In genomic region chr10:87826653-87827052, GRCh38 we compare ENCODE assay signal across 17 cellular contexts. TPM values are rescaled to one million over a fixed set of nuclear protein-coding genes. Genes with fewer than 3 reads are reported as not detected.
DNase-seq lines count a peak whose midpoint lies in the region; ATAC-seq and TF ChIP-seq lines count a peak whose summit lies in the region.
"Had no signal": no experiment of that assay in that cellular context is flagged by ENCODE, and none has a peak within 500 bp of the region (broad histone marks: within the 10 kb centered on the region; RNA-seq: fewer than 3 reads in every experiment).

No MANE protein-coding gene starts in this region.

- H3K36me3 Mint-ChIP-seq in activated CD8-positive, alpha-beta T cell treated with anti-CD3 and anti-CD28 coated beads for 36 hours (ENCODE audit: low read depth) = no peaks in the 10 kb centered on the region
- no peaks in the 10 kb centered on the region for H3K36me3 Mint-ChIP-seq in activated CD8-positive, alpha-beta T cell treated with anti-CD3 and anti-CD28 coated beads, Interleukin-2, amount 10 ng/mL, durations not matched to agents 7 days and 5 days (ENCODE audit: low read depth)
- no peaks in the 10 kb centered on the region for H3K36me3 Mint-ChIP-seq in CD8-positive, alpha-beta memory T cell
- H3K36me3 Mint-ChIP-seq in activated naive CD8-positive, alpha-beta T cell treated with anti-CD3 and anti-CD28 coated beads, Interleukin-2, amount 10 ng/mL, durations not matched to agents 7 days and 5 days = peaks cover 3% of the 10 kb centered on the region
- H3K36me3 Mint-ChIP-seq in naive thymus-derived CD4-positive, alpha-beta T cell = peaks cover 0 to 7% (median 0%) of the 10 kb centered on the region in 5 donors
- H3K36me3 Mint-ChIP-seq in activated CD4-positive, alpha-beta memory T cell treated with anti-CD3 and anti-CD28 coated beads for 36 hours = peaks cover 3% of the 10 kb centered on the region

- H3K27me3 ChIP-seq in CD8-positive, alpha-beta memory T cell (ENCODE audit: insufficient read depth, low read length, poor library complexity, severe bottlenecking) = no peaks in the 10 kb centered on the region
- no peaks in the 10 kb centered on the region for H3K27me3 ChIP-seq in naive thymus-derived CD4-positive, alpha-beta T cell (ENCODE audit: control insufficient read depth in 2 of 2, insufficient read depth in 2 of 2, low read length in 2 of 2)
- H3K27me3 ChIP-seq: BLaER1 had no signal

- no peaks in the 10 kb centered on the region for H3K9me3 ChIP-seq in CD8-positive, alpha-beta memory T cell (ENCODE audit: low read length)
- no peaks in the 10 kb centered on the region for H3K9me3 ChIP-seq in naive thymus-derived CD4-positive, alpha-beta T cell (ENCODE audit: control insufficient read depth in 2 of 3, low read length in 3 of 3)
- H3K9me3 ChIP-seq: BLaER1 had no signal

- CTCF ChIA-PET in activated CD8-positive, alpha-beta T cell treated with anti-CD3 and anti-CD28 coated beads for 36 hours (lab: Charles Lee) = interaction anchor here (1.0 to 2.7 kb wide), 3 partner anchors 8 to 19 kb away, joined by 3 to 12 read pairs (median 5); partner anchors contain the start of gene ATAD1
- CTCF ChIA-PET in activated CD8-positive, alpha-beta T cell treated with anti-CD3 and anti-CD28 coated beads, Interleukin-2, amount 10 ng/mL, durations not matched to agents 7 days and 5 days (lab: Charles Lee) = interaction anchor here (4.5 kb wide), 1 partner anchor 8 kb away, joined by 25 read pairs; the partner anchor contains the start of gene ATAD1
- CTCF ChIA-PET in CD8-positive, alpha-beta memory T cell (lab: Charles Lee) = no interaction called here
- CTCF ChIA-PET in naive thymus-derived CD4-positive, alpha-beta T cell (lab: Charles Lee) = no interaction called here
- CTCF ChIA-PET in activated CD4-positive, alpha-beta memory T cell treated with anti-CD3 and anti-CD28 coated beads for 36 hours (lab: Charles Lee) = interaction anchor here (1.0 kb wide), 1 partner anchor 8 kb away, joined by 5 read pairs; the partner anchor contains the start of gene ATAD1

- H3K4me3 Mint-ChIP-seq in activated CD8-positive, alpha-beta T cell treated with anti-CD3 and anti-CD28 coated beads for 36 hours = no peak overlapping the region
- no peak overlapping the region for H3K4me3 Mint-ChIP-seq in activated CD8-positive, alpha-beta T cell treated with anti-CD3 and anti-CD28 coated beads, Interleukin-2, amount 10 ng/mL, durations not matched to agents 7 days and 5 days
- H3K4me3 Mint-ChIP-seq in CD8-positive, alpha-beta memory T cell = peak overlapping the region in 3 of 7 donors; percentile 9 to 37 (median 10)
- no peak overlapping the region for H3K4me3 Mint-ChIP-seq in activated naive CD8-positive, alpha-beta T cell treated with anti-CD3 and anti-CD28 coated beads, Interleukin-2, amount 10 ng/mL, durations not matched to agents 7 days and 5 days
- H3K4me3 Mint-ChIP-seq in naive thymus-derived CD4-positive, alpha-beta T cell = peak overlapping the region in 3 of 10 donors; percentile 0 to 60 (median 18)
- no peak overlapping the region for H3K4me3 Mint-ChIP-seq in activated CD4-positive, alpha-beta memory T cell treated with anti-CD3 and anti-CD28 coated beads for 36 hours
- H3K4me3 Mint-ChIP-seq: H9, IgD-negative memory B cell had no signal

- H3K4me1 ChIP-seq in CD8-positive, alpha-beta memory T cell (ENCODE audit: insufficient read depth, low read length) = peaks cover 10% of the 10 kb centered on the region
- H3K4me1 ChIP-seq in naive thymus-derived CD4-positive, alpha-beta T cell (ENCODE audit: control insufficient read depth in 2 of 2, insufficient read depth in 2 of 2, low read length in 2 of 2) = peaks cover 6 to 21% of the 10 kb centered on the region in 2 donors
- H3K4me1 ChIP-seq: BLaER1 had no signal

- no peaks in the 10 kb centered on the region for H3K36me3 ChIP-seq in CD8-positive, alpha-beta memory T cell (ENCODE audit: insufficient read depth, low read length)
- H3K36me3 ChIP-seq in naive thymus-derived CD4-positive, alpha-beta T cell (ENCODE audit: control insufficient read depth in 2 of 3, insufficient read depth in 3 of 3, low read length in 3 of 3) = no peaks in the 10 kb centered on the region
- H3K36me3 ChIP-seq: BLaER1 had no signal

- no peaks in the 10 kb centered on the region for H3K27me3 Mint-ChIP-seq in activated CD8-positive, alpha-beta T cell treated with anti-CD3 and anti-CD28 coated beads for 36 hours
- H3K27me3 Mint-ChIP-seq in activated CD8-positive, alpha-beta T cell treated with anti-CD3 and anti-CD28 coated beads, Interleukin-2, amount 10 ng/mL, durations not matched to agents 7 days and 5 days (ENCODE audit: low read depth) = peaks cover 7% of the 10 kb centered on the region
- H3K27me3 Mint-ChIP-seq in CD8-positive, alpha-beta memory T cell = peaks cover 0 to under 1% of the 10 kb centered on the region in 2 donors
- H3K27me3 Mint-ChIP-seq in activated naive CD8-positive, alpha-beta T cell treated with anti-CD3 and anti-CD28 coated beads, Interleukin-2, amount 10 ng/mL, durations not matched to agents 7 days and 5 days = no peaks in the 10 kb centered on the region
- peaks cover 0 to 10% (median 0%) of the 10 kb centered on the region in 5 donors for H3K27me3 Mint-ChIP-seq in naive thymus-derived CD4-positive, alpha-beta T cell
- peaks cover 2% of the 10 kb centered on the region for H3K27me3 Mint-ChIP-seq in activated CD4-positive, alpha-beta memory T cell treated with anti-CD3 and anti-CD28 coated beads for 36 hours
- H3K27me3 Mint-ChIP-seq: IgD-negative memory B cell had no signal

- H3K27ac Mint-ChIP-seq in activated CD8-positive, alpha-beta T cell treated with anti-CD3 and anti-CD28 coated beads for 36 hours = peak overlapping the region; percentile 12
- no peak overlapping the region for H3K27ac Mint-ChIP-seq in activated CD8-positive, alpha-beta T cell treated with anti-CD3 and anti-CD28 coated beads, Interleukin-2, amount 10 ng/mL, durations not matched to agents 7 days and 5 days
- H3K27ac Mint-ChIP-seq in CD8-positive, alpha-beta memory T cell = peak overlapping the region in 7 of 8 donors; percentile 43 to 77 (median 65)
- H3K27ac Mint-ChIP-seq in activated naive CD8-positive, alpha-beta T cell treated with anti-CD3 and anti-CD28 coated beads, Interleukin-2, amount 10 ng/mL, durations not matched to agents 7 days and 5 days = peak overlapping the region; percentile 52
- H3K27ac Mint-ChIP-seq in naive thymus-derived CD4-positive, alpha-beta T cell = peak overlapping the region in 5 of 9 donors; percentile 47 to 91 (median 81)
- no peak overlapping the region for H3K27ac Mint-ChIP-seq in activated CD4-positive, alpha-beta memory T cell treated with anti-CD3 and anti-CD28 coated beads for 36 hours
- H3K27ac Mint-ChIP-seq: H9, IgD-negative memory B cell had no signal

- intact Hi-C loops in activated CD8-positive, alpha-beta T cell treated with anti-CD3 and anti-CD28 coated beads for 36 hours (cut with micrococcal nuclease) = no loop called here
- intact Hi-C loops in naive thymus-derived CD4-positive, alpha-beta T cell (cut with micrococcal nuclease) = no loop called here
- intact Hi-C loops in activated CD4-positive, alpha-beta memory T cell treated with anti-CD3 and anti-CD28 coated beads for 36 hours (cut with micrococcal nuclease) = no loop called here

- no peak overlapping the region for H3K27ac ChIP-seq in CD8-positive, alpha-beta memory T cell (ENCODE audit: low read depth, low read length)
- no peak overlapping the region for H3K27ac ChIP-seq in naive thymus-derived CD4-positive, alpha-beta T cell (ENCODE audit: low read depth, low read length)
- H3K27ac ChIP-seq: 22Rv1, BLaER1, GM23248 had no signal

- DNase-seq in activated CD8-positive, alpha-beta T cell treated with anti-CD3 and anti-CD28 coated beads for 36 hours = no peak
- DNase-seq in activated CD8-positive, alpha-beta T cell treated with anti-CD3 and anti-CD28 coated beads, Interleukin-2, amount 10 ng/mL, durations not matched to agents 7 days and 5 days = no peak
- no peak for DNase-seq in CD8-positive, alpha-beta memory T cell
- no peak for DNase-seq in activated naive CD8-positive, alpha-beta T cell treated with anti-CD3 and anti-CD28 coated beads, Interleukin-2, amount 10 ng/mL, durations not matched to agents 7 days and 5 days
- DNase-seq in naive thymus-derived CD4-positive, alpha-beta T cell = peak in 1 of 9 donors; percentile 9
- no peak for DNase-seq in activated CD4-positive, alpha-beta memory T cell treated with anti-CD3 and anti-CD28 coated beads for 36 hours
- DNase-seq in LoVo (ENCODE audit: low spot score) = no peak
- DNase-seq: AML-193, COR-L47, DMS53, GF-D8, GM23248, H9 had no signal

- no peak for ATAC-seq in activated CD8-positive, alpha-beta T cell treated with anti-CD3 and anti-CD28 coated beads for 36 hours
- ATAC-seq in activated CD8-positive, alpha-beta T cell treated with anti-CD3 and anti-CD28 coated beads, Interleukin-2, amount 10 ng/mL, durations not matched to agents 7 days and 5 days = no peak
- no peak for ATAC-seq in activated naive CD8-positive, alpha-beta T cell treated with anti-CD3 and anti-CD28 coated beads, Interleukin-2, amount 10 ng/mL, durations not matched to agents 7 days and 5 days (ENCODE audit: low read depth)
- no peak for ATAC-seq in naive thymus-derived CD4-positive, alpha-beta T cell
- no peak for ATAC-seq in GM21576 (IDR thresholded peaks at IDR 0.05; ENCODE audit: unreplicated experiment)

- no peak overlapping the region for H3K4me3 ChIP-seq in CD8-positive, alpha-beta memory T cell (ENCODE audit: low read length)
- no peak overlapping the region for H3K4me3 ChIP-seq in naive thymus-derived CD4-positive, alpha-beta T cell (ENCODE audit: low read length)
- H3K4me3 ChIP-seq: BLaER1, GM23248 had no signal

- no peak for TF ChIP-seq CTCF in activated CD8-positive, alpha-beta T cell treated with anti-CD3 and anti-CD28 coated beads for 36 hours (IDR thresholded peaks at IDR 0.05)

- H3K9me3 Mint-ChIP-seq in activated CD8-positive, alpha-beta T cell treated with anti-CD3 and anti-CD28 coated beads for 36 hours = no peaks in the 10 kb centered on the region
- H3K9me3 Mint-ChIP-seq in activated CD8-positive, alpha-beta T cell treated with anti-CD3 and anti-CD28 coated beads, Interleukin-2, amount 10 ng/mL, durations not matched to agents 7 days and 5 days (ENCODE audit: insufficient read depth) = no peaks in the 10 kb centered on the region
- no peaks in the 10 kb centered on the region for H3K9me3 Mint-ChIP-seq in CD8-positive, alpha-beta memory T cell
- peaks cover 2% of the 10 kb centered on the region for H3K9me3 Mint-ChIP-seq in activated naive CD8-positive, alpha-beta T cell treated with anti-CD3 and anti-CD28 coated beads, Interleukin-2, amount 10 ng/mL, durations not matched to agents 7 days and 5 days
- H3K9me3 Mint-ChIP-seq in naive thymus-derived CD4-positive, alpha-beta T cell = peaks cover 0 to 2% (median 0%) of the 10 kb centered on the region in 11 donors
- H3K9me3 Mint-ChIP-seq in activated CD4-positive, alpha-beta memory T cell treated with anti-CD3 and anti-CD28 coated beads for 36 hours = no peaks in the 10 kb centered on the region
- H3K9me3 Mint-ChIP-seq: H9, IgD-negative memory B cell had no signal

- peaks cover 36% of the 10 kb centered on the region for H3K4me1 Mint-ChIP-seq in activated CD8-positive, alpha-beta T cell treated with anti-CD3 and anti-CD28 coated beads for 36 hours (ENCODE audit: low read depth)
- H3K4me1 Mint-ChIP-seq in activated CD8-positive, alpha-beta T cell treated with anti-CD3 and anti-CD28 coated beads, Interleukin-2, amount 10 ng/mL, durations not matched to agents 7 days and 5 days (ENCODE audit: low read depth) = peaks cover 16% of the 10 kb centered on the region
- H3K4me1 Mint-ChIP-seq in CD8-positive, alpha-beta memory T cell = peaks cover 36 to 52% (median 49%) of the 10 kb centered on the region in 3 donors
- peaks cover 17% of the 10 kb centered on the region for H3K4me1 Mint-ChIP-seq in activated naive CD8-positive, alpha-beta T cell treated with anti-CD3 and anti-CD28 coated beads, Interleukin-2, amount 10 ng/mL, durations not matched to agents 7 days and 5 days
- peaks cover 4 to 29% (median 12%) of the 10 kb centered on the region in 7 donors for H3K4me1 Mint-ChIP-seq in naive thymus-derived CD4-positive, alpha-beta T cell
- H3K4me1 Mint-ChIP-seq in activated CD4-positive, alpha-beta memory T cell treated with anti-CD3 and anti-CD28 coated beads for 36 hours (ENCODE audit: low read depth) = peaks cover 38% of the 10 kb centered on the region
- H3K4me1 Mint-ChIP-seq: H9, IgD-negative memory B cell had no signal

- POLR2A ChIA-PET in activated CD8-positive, alpha-beta T cell treated with anti-CD3 and anti-CD28 coated beads for 36 hours (lab: Charles Lee) = interaction anchor here (3.2 kb wide), 1 partner anchor 8 kb away, joined by 14 read pairs; the partner anchor contains the start of gene ATAD1
- POLR2A ChIA-PET in activated CD8-positive, alpha-beta T cell treated with anti-CD3 and anti-CD28 coated beads, Interleukin-2, amount 10 ng/mL, durations not matched to agents 7 days and 5 days (lab: Charles Lee) = interaction anchor here (1.3 kb wide), 1 partner anchor 9 kb away, joined by 3 read pairs; the partner anchor contains the start of gene ATAD1
- POLR2A ChIA-PET in CD8-positive, alpha-beta memory T cell (lab: Charles Lee) = interaction anchor here (0.7 kb wide), 1 partner anchor 8 kb away, joined by 3 read pairs; no protein-coding TSS in a partner anchor
- POLR2A ChIA-PET in activated naive CD8-positive, alpha-beta T cell treated with anti-CD3 and anti-CD28 coated beads, Interleukin-2, amount 10 ng/mL, durations not matched to agents 7 days and 5 days (lab: Charles Lee) = no interaction called here
- POLR2A ChIA-PET in naive thymus-derived CD4-positive, alpha-beta T cell (lab: Charles Lee) = interaction anchor here (1.9 kb wide), 1 partner anchor 37 kb away, joined by 4 read pairs; the partner anchor contains the start of genes KLLN and PTEN
- POLR2A ChIA-PET in activated CD4-positive, alpha-beta memory T cell treated with anti-CD3 and anti-CD28 coated beads for 36 hours (lab: Charles Lee) = no interaction called here

RNA-seq across cellular contexts. Expression of gene ATAD1, which starts 8.6 kb away (rescaled TPM):
- 10 to 100 TPM; 43.8 to 49.3 TPM for total RNA-seq in activated CD8-positive, alpha-beta T cell treated with anti-CD3 and anti-CD28 coated beads for 36 hours
- total RNA-seq in activated CD8-positive, alpha-beta T cell treated with anti-CD3 and anti-CD28 coated beads, Interleukin-2, amount 10 ng/mL, durations not matched to agents 7 days and 5 days = 10 to 100 TPM; 38.9 to 42.5 TPM
- 10 to 100 TPM; 60.7 to 62.3 TPM for total RNA-seq in CD8-positive, alpha-beta memory T cell
- polyA plus RNA-seq in CD8-positive, alpha-beta memory T cell = 47.2 TPM
- 10 to 100 TPM; 45.7 to 45.9 TPM for total RNA-seq in activated naive CD8-positive, alpha-beta T cell treated with anti-CD3 and anti-CD28 coated beads, Interleukin-2, amount 10 ng/mL, durations not matched to agents 7 days and 5 days
- total RNA-seq in naive thymus-derived CD4-positive, alpha-beta T cell = 10 to 100 TPM; 33.5 to 53.4 (median 46.1) TPM
- 10 to 100 TPM; 34.5 to 38.4 TPM for polyA plus RNA-seq in naive thymus-derived CD4-positive, alpha-beta T cell
- total RNA-seq in activated CD4-positive, alpha-beta memory T cell treated with anti-CD3 and anti-CD28 coated beads for 36 hours = 10 to 100 TPM; 39.4 to 42.8 TPM

RNA-seq across cellular contexts. Expression of gene KLLN, which starts 36.7 kb away (rescaled TPM):
- total RNA-seq in activated CD8-positive, alpha-beta T cell treated with anti-CD3 and anti-CD28 coated beads for 36 hours = under 1 TPM; 0.43 to 0.61 TPM
- under 1 TPM; 0.79 to 0.94 TPM for total RNA-seq in activated CD8-positive, alpha-beta T cell treated with anti-CD3 and anti-CD28 coated beads, Interleukin-2, amount 10 ng/mL, durations not matched to agents 7 days and 5 days
- 1 to 10 TPM in 1 of 2 experiments, under 1 TPM in 1; 0.80 to 1.1 TPM for total RNA-seq in CD8-positive, alpha-beta memory T cell
- polyA plus RNA-seq in CD8-positive, alpha-beta memory T cell = 0.39 TPM
- total RNA-seq in activated naive CD8-positive, alpha-beta T cell treated with anti-CD3 and anti-CD28 coated beads, Interleukin-2, amount 10 ng/mL, durations not matched to agents 7 days and 5 days = under 1 TPM; 0.69 to 0.71 TPM
- total RNA-seq in naive thymus-derived CD4-positive, alpha-beta T cell = 1 to 10 TPM in 2 of 5 experiments, under 1 TPM in 3; 0.32 to 1.6 (median 0.85) TPM
- polyA plus RNA-seq in naive thymus-derived CD4-positive, alpha-beta T cell = under 1 TPM in 1 of 2 donors, not detected in 1; 0.25 TPM
- total RNA-seq in activated CD4-positive, alpha-beta memory T cell treated with anti-CD3 and anti-CD28 coated beads for 36 hours = under 1 TPM; 0.19 to 0.29 TPM

RNA-seq across cellular contexts. Expression of gene PTEN, which starts 36.8 kb away (rescaled TPM):
- 10 to 100 TPM; 48.9 to 51.8 TPM for total RNA-seq in activated CD8-positive, alpha-beta T cell treated with anti-CD3 and anti-CD28 coated beads for 36 hours
- 10 to 100 TPM; 87.2 to 91.9 TPM for total RNA-seq in activated CD8-positive, alpha-beta T cell treated with anti-CD3 and anti-CD28 coated beads, Interleukin-2, amount 10 ng/mL, durations not matched to agents 7 days and 5 days
- 10 to 100 TPM; 49.5 to 50.6 TPM for total RNA-seq in CD8-positive, alpha-beta memory T cell
- 29.1 TPM for polyA plus RNA-seq in CD8-positive, alpha-beta memory T cell
- 10 to 100 TPM; 81.9 to 97.1 TPM for total RNA-seq in activated naive CD8-positive, alpha-beta T cell treated with anti-CD3 and anti-CD28 coated beads, Interleukin-2, amount 10 ng/mL, durations not matched to agents 7 days and 5 days
- total RNA-seq in naive thymus-derived CD4-positive, alpha-beta T cell = 100 to 1,000 TPM in 1 of 5 experiments, 10 to 100 TPM in 4; 85.9 to 109 (median 93.5) TPM
- polyA plus RNA-seq in naive thymus-derived CD4-positive, alpha-beta T cell = 10 to 100 TPM; 24.0 to 32.7 TPM
- total RNA-seq in activated CD4-positive, alpha-beta memory T cell treated with anti-CD3 and anti-CD28 coated beads for 36 hours = 10 to 100 TPM; 31.9 to 36.8 TPM

Comparison
In these comparisons a context has a peak if more than half of its experiments do, and no peak if none do; other contexts are left out.
1. H3K27ac Mint-ChIP-seq: peak in activated CD8-positive, alpha-beta T cell treated with anti-CD3 and anti-CD28 coated beads for 36 hours (single experiment), CD8-positive, alpha-beta memory T cell (7 of 8), activated naive CD8-positive, alpha-beta T cell treated with anti-CD3 and anti-CD28 coated beads, Interleukin-2, amount 10 ng/mL, durations not matched to agents 7 days and 5 days (single experiment) and naive thymus-derived CD4-positive, alpha-beta T cell (5 of 9); none in activated CD8-positive, alpha-beta T cell treated with anti-CD3 and anti-CD28 coated beads, Interleukin-2, amount 10 ng/mL, durations not matched to agents 7 days and 5 days (single experiment) and activated CD4-positive, alpha-beta memory T cell treated with anti-CD3 and anti-CD28 coated beads for 36 hours (single experiment).
2. CTCF ChIA-PET loops: an anchor here in activated CD8-positive, alpha-beta T cell treated with anti-CD3 and anti-CD28 coated beads for 36 hours (1.0 to 2.7 kb wide), activated CD8-positive, alpha-beta T cell treated with anti-CD3 and anti-CD28 coated beads, Interleukin-2, amount 10 ng/mL, durations not matched to agents 7 days and 5 days (4.5 kb wide) and activated CD4-positive, alpha-beta memory T cell treated with anti-CD3 and anti-CD28 coated beads for 36 hours (1.0 kb wide); none called in CD8-positive, alpha-beta memory T cell and naive thymus-derived CD4-positive, alpha-beta T cell.
3. POLR2A ChIA-PET loops: an anchor here in activated CD8-positive, alpha-beta T cell treated with anti-CD3 and anti-CD28 coated beads for 36 hours (3.2 kb wide), activated CD8-positive, alpha-beta T cell treated with anti-CD3 and anti-CD28 coated beads, Interleukin-2, amount 10 ng/mL, durations not matched to agents 7 days and 5 days (1.3 kb wide), CD8-positive, alpha-beta memory T cell (0.7 kb wide) and naive thymus-derived CD4-positive, alpha-beta T cell (1.9 kb wide); none called in activated naive CD8-positive, alpha-beta T cell treated with anti-CD3 and anti-CD28 coated beads, Interleukin-2, amount 10 ng/mL, durations not matched to agents 7 days and 5 days and activated CD4-positive, alpha-beta memory T cell treated with anti-CD3 and anti-CD28 coated beads for 36 hours.